In the genomic region with DNA sequence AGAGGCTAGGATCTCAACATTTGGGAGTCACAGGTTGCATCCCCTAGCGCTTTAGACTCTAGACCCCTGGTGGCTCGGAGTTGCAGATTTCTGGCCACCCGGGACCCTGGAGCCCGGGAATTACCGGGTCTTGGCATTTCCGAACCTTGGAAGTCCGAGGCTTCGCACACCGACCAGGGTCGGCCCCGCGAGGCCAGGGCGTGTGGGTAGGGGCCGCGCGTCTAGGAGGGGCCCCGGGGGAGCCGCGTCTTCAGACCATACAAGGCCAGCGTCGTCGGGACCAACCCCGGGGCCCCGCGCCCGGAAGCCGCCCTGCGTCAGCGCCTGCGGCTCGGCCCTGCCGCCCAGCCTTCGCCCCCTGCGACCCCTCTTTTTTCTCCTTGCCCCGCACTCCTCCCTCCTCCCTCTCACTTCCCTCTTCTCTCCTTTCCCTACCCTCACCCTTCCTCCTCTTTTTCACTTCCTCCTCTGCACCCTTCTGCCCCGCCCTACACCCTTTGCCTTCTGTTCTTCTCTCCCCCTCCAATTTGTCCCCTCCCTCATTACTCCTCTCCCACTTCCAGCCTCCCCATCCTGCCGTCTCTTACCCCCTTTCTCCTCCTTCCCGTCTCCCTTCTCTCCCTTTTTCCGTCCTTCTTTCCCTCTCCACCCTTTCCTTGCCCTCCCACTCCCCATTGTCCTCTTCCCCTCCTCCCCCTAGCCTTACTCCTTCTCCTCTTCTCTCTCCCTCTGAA, we compare ENCODE assay signal across 8 cellular contexts. TPM values are rescaled to one million over a fixed set of nuclear protein-coding genes. Genes with fewer than 3 reads are reported as not detected.
DNase-seq lines count a peak whose midpoint lies in the region; ATAC-seq and TF ChIP-seq lines count a peak whose summit lies in the region.

No MANE protein-coding gene starts in this region.

- ATAC-seq in activated naive CD8-positive, alpha-beta T cell treated with anti-CD3 and anti-CD28 coated beads, Interleukin-2, amount 50 U/mL, for 24 hours: peak; percentile 21
- peak; percentile 17 to 40 (median 28) for ATAC-seq in heart right ventricle

- 0 to 1% methylated on average over 30 to 39 of the region's 39 CpGs for WGBS in heart right ventricle, 2 donors
- WGBS in prostate gland: under 1% methylated on average over 39 of the region's 39 CpGs

- H3K27ac ChIP-seq in CD4-positive, alpha-beta memory T cell (ENCODE audit: low read depth, low read length): peak overlapping the region; percentile 100
- peak overlapping the region; percentile 49 for H3K27ac ChIP-seq in SJCRH30
- H3K27ac ChIP-seq in heart right ventricle: peak overlapping the region; percentile 94 to 100 (median 99)
- peak overlapping the region; percentile 100 for H3K27ac ChIP-seq in prostate gland

- H3K36me3 ChIP-seq in CD4-positive, alpha-beta memory T cell (ENCODE audit: insufficient read depth, low read length): peaks cover 18% of the 10 kb centered on the region
- H3K36me3 ChIP-seq in SJCRH30 (no peaks in the 10 kb centered on the region), heart right ventricle (peaks cover 6 to 25% (median 9%) of the 10 kb centered on the region in 9 donors), prostate gland (peaks cover 8% of the 10 kb centered on the region in 2 donors)

- peak; percentile 75 to 87 (median 78) for DNase-seq in CD4-positive, alpha-beta memory T cell
- DNase-seq in HFF-Myc (ENCODE audit: extremely low read depth, low read depth) (no peak), SJCRH30 (peak; percentile 62 to 70), heart right ventricle (peak; percentile 83 to 87), prostate gland (ENCODE audit: low spot score) (peak; percentile 62), amniotic stem cell (lab: John Stamatoyannopoulos, UW) (no peak), iPS-NIHi11 (ENCODE audit: low spot score) (no peak)
- peak; percentile 77 for DNase-seq in activated naive CD8-positive, alpha-beta T cell treated with anti-CD3 and anti-CD28 coated beads, Interleukin-2, amount 50 U/mL, for 24 hours

- no peaks in the 10 kb centered on the region for H3K9me3 ChIP-seq in CD4-positive, alpha-beta memory T cell (ENCODE audit: control insufficient read depth in 1 of 2, low read length in 2 of 2)
- H3K9me3 ChIP-seq in SJCRH30 (replicated peaks) (no peaks in the 10 kb centered on the region), heart right ventricle (no peaks in the 10 kb centered on the region), prostate gland (no peaks in the 10 kb centered on the region)

- H3K4me1 Mint-ChIP-seq in CD4-positive, alpha-beta memory T cell: peaks cover 32 to 82% (median 44%) of the 10 kb centered on the region in 4 donors
- peaks cover 57% of the 10 kb centered on the region for H3K4me1 Mint-ChIP-seq in activated naive CD8-positive, alpha-beta T cell treated with anti-CD3 and anti-CD28 coated beads, Interleukin-2, amount 50 U/mL, for 24 hours

- H3K4me3 Mint-ChIP-seq in CD4-positive, alpha-beta memory T cell: peak overlapping the region; percentile 75 to 98 (median 90)
- peak overlapping the region; percentile 86 for H3K4me3 Mint-ChIP-seq in activated naive CD8-positive, alpha-beta T cell treated with anti-CD3 and anti-CD28 coated beads, Interleukin-2, amount 50 U/mL, for 24 hours

- H3K9me3 Mint-ChIP-seq in CD4-positive, alpha-beta memory T cell: peaks cover 0 to 16% (median 0%) of the 10 kb centered on the region in 8 donors
- H3K9me3 Mint-ChIP-seq in activated naive CD8-positive, alpha-beta T cell treated with anti-CD3 and anti-CD28 coated beads, Interleukin-2, amount 50 U/mL, for 24 hours: no peaks in the 10 kb centered on the region

- TF ChIP-seq POLR2A in prostate gland (IDR thresholded peaks at IDR 0.05): peak; percentile 33

- peaks cover 45% of the 10 kb centered on the region for H3K4me1 ChIP-seq in CD4-positive, alpha-beta memory T cell (ENCODE audit: insufficient read depth, low read length)
- peaks cover 14% of the 10 kb centered on the region for H3K4me1 ChIP-seq in SJCRH30
- peaks cover 16 to 64% (median 47%) of the 10 kb centered on the region in 9 donors for H3K4me1 ChIP-seq in heart right ventricle
- H3K4me1 ChIP-seq in prostate gland (replicated peaks): no peaks in the 10 kb centered on the region

- H3K27me3 ChIP-seq in CD4-positive, alpha-beta memory T cell (ENCODE audit: insufficient read depth, low read length): no peaks in the 10 kb centered on the region
- H3K27me3 ChIP-seq in SJCRH30: no peaks in the 10 kb centered on the region
- H3K27me3 ChIP-seq in heart right ventricle: no peaks in the 10 kb centered on the region
- H3K27me3 ChIP-seq in prostate gland (replicated peaks; ENCODE audit: insufficient read depth): no peaks in the 10 kb centered on the region

- peak overlapping the region; percentile 94 to 100 (median 99) for H3K27ac Mint-ChIP-seq in CD4-positive, alpha-beta memory T cell
- H3K27ac Mint-ChIP-seq in activated naive CD8-positive, alpha-beta T cell treated with anti-CD3 and anti-CD28 coated beads, Interleukin-2, amount 50 U/mL, for 24 hours: peak overlapping the region; percentile 95

- intact Hi-C loops in CD4-positive, alpha-beta memory T cell (cut with micrococcal nuclease): no loop called here
- intact Hi-C loops in heart right ventricle (cut with DNase I) (loop anchor here in 4 of 10 donors (2.0 to 10.0 kb wide), 4 partner anchors 13 to 285 kb away; a partner anchor contains a TSS), prostate gland (cut with DNase I) (loop anchor here (5.0 kb wide), 1 partner anchor 68 kb away; a partner anchor contains a TSS)

- CTCF ChIA-PET in CD4-positive, alpha-beta memory T cell (lab: Charles Lee; ENCODE audit: partially characterized antibody): interaction anchor here (4.3 kb wide), 1 partner anchor 12 kb away, joined by 54 read pairs; no protein-coding TSS in a partner anchor

- H3K4me3 ChIP-seq in CD4-positive, alpha-beta memory T cell (ENCODE audit: low read length in 2 of 2): peak overlapping the region; percentile 52 to 68
- H3K4me3 ChIP-seq in HFF-Myc (replicated peaks; ENCODE audit: low read depth, low read length) (peak overlapping the region; percentile 96), SJCRH30 (peak overlapping the region; percentile 64), heart right ventricle (peak overlapping the region; percentile 67 to 99 (median 90)), prostate gland (peak overlapping the region; percentile 75 to 90)

- H3K36me3 Mint-ChIP-seq in CD4-positive, alpha-beta memory T cell: peaks cover 22 to 63% of the 10 kb centered on the region in 2 donors
- H3K36me3 Mint-ChIP-seq in activated naive CD8-positive, alpha-beta T cell treated with anti-CD3 and anti-CD28 coated beads, Interleukin-2, amount 50 U/mL, for 24 hours (ENCODE audit: low read depth): peaks cover 17% of the 10 kb centered on the region

- H3K27me3 Mint-ChIP-seq in CD4-positive, alpha-beta memory T cell: peaks cover 0 to 7% of the 10 kb centered on the region in 2 donors
- H3K27me3 Mint-ChIP-seq in activated naive CD8-positive, alpha-beta T cell treated with anti-CD3 and anti-CD28 coated beads, Interleukin-2, amount 50 U/mL, for 24 hours: peaks cover 2% of the 10 kb centered on the region

- POLR2A ChIA-PET in CD4-positive, alpha-beta memory T cell (lab: Charles Lee; ENCODE audit: partially characterized antibody): interaction anchor here (0.7 to 11.3 kb wide), 7 partner anchors 11 to 123 kb away, joined by 4 to 384 read pairs (median 51); a partner anchor contains a TSS

- no peak for TF ChIP-seq CTCF in HFF-Myc (IDR thresholded peaks at IDR 0.05; ENCODE audit: low read depth, low read length, missing control alignments)
- peak in 2 of 9 donors; percentile 16 for TF ChIP-seq CTCF in heart right ventricle (IDR thresholded peaks at IDR 0.05)
- TF ChIP-seq CTCF in prostate gland (IDR thresholded peaks at IDR 0.05): no peak

RNA-seq across cellular contexts. Expression of a gene that starts 2.4 kb away (rescaled TPM):
- 10 to 100 TPM; 12.1 to 17.0 TPM for total RNA-seq in CD4-positive, alpha-beta memory T cell
- polyA plus RNA-seq in CD4-positive, alpha-beta memory T cell: 1 to 10 TPM; 1.4 to 5.1 TPM
- 27.9 and 31.0 TPM in 2 replicates for total RNA-seq in SJCRH30 (2014; rRNA removed; shearing (Covaris generic))
- total RNA-seq in heart right ventricle: 10 to 100 TPM in 9 of 10 donors, 1 to 10 TPM in 1; 8.3 to 23.1 (median 15.1) TPM
- 10 to 100 TPM in 1 of 2 donors, 1 to 10 TPM in 1; 6.9 to 22.7 TPM for polyA plus RNA-seq in heart right ventricle
- 10 to 100 TPM; 14.4 to 21.1 TPM for total RNA-seq in prostate gland

RNA-seq across cellular contexts. Expression of a gene that starts 3.4 kb away (rescaled TPM):
- 100 to 1,000 TPM; 151 to 152 TPM for total RNA-seq in CD4-positive, alpha-beta memory T cell
- 100 to 1,000 TPM; 164 to 191 TPM for polyA plus RNA-seq in CD4-positive, alpha-beta memory T cell
- 2.4 and 2.7 TPM in 2 replicates for total RNA-seq in SJCRH30 (2014; rRNA removed; shearing (Covaris generic))
- total RNA-seq in heart right ventricle (100 to 1,000 TPM in 2 of 10 donors, 10 to 100 TPM in 8; 22.8 to 194 (median 48.1) TPM), prostate gland (100 to 1,000 TPM in 1 of 2 donors, 10 to 100 TPM in 1; 96.5 to 170 TPM)
- 10 to 100 TPM; 60.2 to 63.2 TPM for polyA plus RNA-seq in heart right ventricle

RNA-seq across cellular contexts. Expression of a gene that starts 18.9 kb away (rescaled TPM):
- total RNA-seq in CD4-positive, alpha-beta memory T cell: 10 to 100 TPM; 43.1 to 51.3 TPM
- polyA plus RNA-seq in CD4-positive, alpha-beta memory T cell: 10 to 100 TPM; 50.6 to 59.8 TPM
- total RNA-seq in SJCRH30 (2014; rRNA removed; shearing (Covaris generic)): 28.2 and 31.9 TPM in 2 replicates
- total RNA-seq in heart right ventricle (10 to 100 TPM; 22.9 to 32.3 (median 27.1) TPM), prostate gland (10 to 100 TPM; 50.2 to 56.4 TPM)
- 10 to 100 TPM; 16.2 to 30.8 TPM for polyA plus RNA-seq in heart right ventricle

RNA-seq across cellular contexts. Expression of a gene that starts 19.1 kb away (rescaled TPM):
- total RNA-seq in CD4-positive, alpha-beta memory T cell: 10 to 100 TPM; 49.2 to 53.8 TPM
- polyA plus RNA-seq in CD4-positive, alpha-beta memory T cell: 10 to 100 TPM; 21.5 to 46.7 TPM
- 73.6 and 85.7 TPM in 2 replicates for total RNA-seq in SJCRH30 (2014; rRNA removed; shearing (Covaris generic))
- total RNA-seq in heart right ventricle: 10 to 100 TPM; 34.3 to 46.4 (median 38.8) TPM
- 10 to 100 TPM; 24.1 to 48.2 TPM for polyA plus RNA-seq in heart right ventricle
- 10 to 100 TPM; 47.5 to 63.6 TPM for total RNA-seq in prostate gland

RNA-seq across cellular contexts. Expression of a gene that starts 25.7 kb away (rescaled TPM):
- total RNA-seq in CD4-positive, alpha-beta memory T cell: 1,000 to 10,000 TPM; 4,061 to 4,227 TPM
- 1,000 to 10,000 TPM; 1,590 to 2,052 TPM for polyA plus RNA-seq in CD4-positive, alpha-beta memory T cell
- 1,718 and 1,766 TPM in 2 replicates for total RNA-seq in SJCRH30 (2014; rRNA removed; shearing (Covaris generic))
- total RNA-seq in heart right ventricle (1,000 to 10,000 TPM in 7 of 10 donors, 100 to 1,000 TPM in 3; 936 to 1,726 (median 1,424) TPM), prostate gland (1,000 to 10,000 TPM; 1,162 to 1,716 TPM)
- 1,000 to 10,000 TPM in 1 of 2 donors, 100 to 1,000 TPM in 1; 974 to 3,280 TPM for polyA plus RNA-seq in heart right ventricle

Comparison
In these comparisons a context has a peak if more than half of its experiments do, and no peak if none do; other contexts are left out.
1. DNase-seq: peak in CD4-positive, alpha-beta memory T cell (5 of 5), SJCRH30 (2 of 2), activated naive CD8-positive, alpha-beta T cell treated with anti-CD3 and anti-CD28 coated beads, Interleukin-2, amount 50 U/mL, for 24 hours (single experiment), heart right ventricle (2 of 2) and prostate gland (single experiment); none in HFF-Myc (single experiment), amniotic stem cell (single experiment) and iPS-NIHi11 (single experiment).
2. H3K27ac ChIP-seq: peak in every context shown above with its lines; median percentile 100 in CD4-positive, alpha-beta memory T cell; 100 in prostate gland; 99 in heart right ventricle; 49 in SJCRH30.
3. Peak in every context shown above with its lines, with median percentiles within 50 percentile points of each other: H3K4me3 ChIP-seq.